9 cellular contexts compared by ENCODE assay signal in the genomic region with DNA sequence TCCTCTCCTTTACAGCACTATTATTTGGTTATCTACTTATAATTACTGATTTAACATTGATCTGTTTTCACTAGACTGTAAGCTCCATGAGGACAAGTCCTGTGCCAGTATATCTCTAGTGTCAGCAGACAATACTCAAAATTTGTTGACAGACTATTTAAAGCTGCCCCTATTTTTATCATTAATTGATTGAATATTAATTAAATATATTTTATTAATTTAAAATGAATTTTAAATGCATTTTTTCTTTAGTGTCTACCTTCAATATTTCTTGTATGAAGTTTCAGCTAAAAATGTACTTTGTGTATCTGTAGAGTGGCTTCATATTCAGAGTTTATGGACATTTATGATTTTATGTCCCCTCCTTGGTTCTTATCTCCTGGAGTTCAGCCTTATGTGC.
"Had no signal": no experiment of that assay in that cellular context is flagged by ENCODE, and none has a peak within 500 bp of the region (broad histone marks: within the 10 kb centered on the region; RNA-seq: fewer than 3 reads in every experiment).

No MANE protein-coding gene starts in this region.

- H2AFZ ChIP-seq: GM23248, GM23338 had no signal

- H3K9me3 Mint-ChIP-seq: H9, HFFc6 had no signal

- H3K9ac ChIP-seq: GM23248 had no signal

- H3K9me3 ChIP-seq: HAP-1 had no signal

- H3K4me3 Mint-ChIP-seq: GM23338, H9, HFFc6 had no signal

- ATAC-seq: GM23338, HCT116 had no signal

- DNase-seq: GM23248, GOT3, H7, H9, HCEC 1CT, HFFc6 had no signal

- H3K4me1 ChIP-seq: HAP-1 had no signal

- H3K4me3 ChIP-seq: GM23248, GM23338, HAP-1 had no signal

- H3K4me2 ChIP-seq: GM23338 had no signal

- H3K36me3 ChIP-seq: HAP-1 had no signal

- H3K27ac ChIP-seq: GM23248 had no signal

- H3K27ac Mint-ChIP-seq: GM23338, H9, HFFc6 had no signal
